In genomic region chr7:33736521-33737221, GRCh38 we compare ENCODE assay signal across 32 cellular contexts.
"Had no signal": no experiment of that assay in that cellular context is flagged by ENCODE, and none has a peak within 500 bp of the region (broad histone marks: within the 10 kb centered on the region; RNA-seq: fewer than 3 reads in every experiment).

No MANE protein-coding gene starts in this region.

- H2AFZ ChIP-seq: PC-9 had no signal

- ATAC-seq: activated naive CD4-positive, alpha-beta T cell treated with anti-CD3 and anti-CD28 coated beads, Interleukin-2, amount 50 U/mL, for 72 hours; activated T-cell treated with anti-CD3 and anti-CD28 coated beads, Interleukin-2, amount 50 U/mL, for 4 hours; body of pancreas; Right ventricle myocardium inferior had no signal

- H3K27ac ChIP-seq: adrenal gland, body of pancreas, breast epithelium, PC-9, RWPE1, VCaP had no signal

- H3K4me2 ChIP-seq: PC-9 had no signal

- H3K4me1 ChIP-seq: adrenal gland, breast epithelium had no signal

- H3K9me3 ChIP-seq: adrenal gland, body of pancreas, breast epithelium had no signal

- H3K27me3 ChIP-seq: adrenal gland, body of pancreas, breast epithelium had no signal

- FAIRE-seq: astrocyte, RCC 7860 had no signal

- DNase-seq: activated B cell treated with CpG ODN at 0.5 μM for 24 hours; activated CD4-positive, alpha-beta memory T cell treated with anti-CD3 and anti-CD28 coated beads for 36 hours; activated CD4-positive, alpha-beta T cell treated with anti-CD3 and anti-CD28 coated beads for 4 hours; activated CD4-positive, alpha-beta T cell treated with anti-CD3 and anti-CD28 coated beads, Interleukin-2, amount 50 U/mL, for 1 hour; activated CD4-positive, CD25-positive, alpha-beta regulatory T cell treated with anti-CD3 and anti-CD28 coated beads, Interleukin-2, amount 50 U/mL, for 72 hours; activated CD8-positive, alpha-beta memory T cell treated with anti-CD3 and anti-CD28 coated beads, Interleukin-2, amount 50 U/mL, for 4 hours; activated gamma-delta T cell treated with Interleukin-2 at 50 U/mL for 16 hours; activated naive CD4-positive, alpha-beta T cell treated with anti-CD3 and anti-CD28 coated beads for 36 hours; activated T-cell treated with anti-CD3 and anti-CD28 coated beads for 4 hours; activated T-cell treated with anti-CD3 and anti-CD28 coated beads, Interleukin-2, amount 50 U/mL, for 4 hours; adrenal gland; body of pancreas; NCI-H1105; NCI-H1417 treated with DMSO at 0.1 percent for 48 hours; NCI-H187 treated with DMSO at 0.1 percent for 48 hours; NCI-H2081; NCI-H510A; NCI-H526; NCI-H748 treated with DMSO at 0.1 percent for 48 hours; NK-92 treated with Interleukin-12 subunit alpha and Interleukin-12 subunit beta, amount 100 ng/mL, for 24 hours; PC-9; SW 1271; T-helper 1 cell; T-helper 2 cell; T-helper 9 cell had no signal

- H3K4me3 ChIP-seq: adrenal gland, body of pancreas, breast epithelium, PC-9 had no signal

- H3K36me3 ChIP-seq: adrenal gland, breast epithelium had no signal
